1 cellular context compared by ENCODE assay signal in genomic region chr14:105180598-105181528, GRCh38.
TF ChIP-seq lines count a peak whose summit lies in the region.

Gene NUDT14, minus strand, starts transcription at chr14:105181312. Its CDS starts 103 bp downstream, at chr14:105181209.

TF ChIP-seq in K562, 482 proteins besides CTCF, POLR2A, EP300 and RAD21 (continued from another document):
- TF ChIP-seq RERE (CRISPR knock-in tag; IDR thresholded peaks at IDR 0.05; ENCODE audit: borderline replicate concordance) (no peak), EGR1 (conservative IDR thresholded peaks at IDR 0.05) (peak; percentile 30; the same call in 1 of the 2 replicates), BRD9 (IDR thresholded peaks at IDR 0.05; ENCODE audit: low read depth, partially characterized antibody) (no peak), ZBED1 (IDR thresholded peaks at IDR 0.05) (no peak), HDAC2 (IDR thresholded peaks at IDR 0.05) (0 out of 2 replicates have a peak, but pooled peaks have one; percentile 53), FOXA3 (CRISPR knock-in tag; conservative IDR thresholded peaks at IDR 0.05 in 1 of 2, IDR thresholded peaks at IDR 0.05 in 1 of 2) (no peak), NR2C1 (IDR thresholded peaks at IDR 0.05) (no peak), NR2C1 (tag; IDR thresholded peaks at IDR 0.05) (no peak), SRF (CRISPR knock-in tag; IDR thresholded peaks at IDR 0.05) (no peak), PTBP1 (IDR thresholded peaks at IDR 0.05; ENCODE audit: low read depth, low read length) (0 out of 2 replicates have a peak, but pooled peaks have one; percentile 47), ZNF324 (CRISPR knock-in tag; IDR thresholded peaks at IDR 0.05) (no peak), CREB1 (IDR thresholded peaks at IDR 0.05) (no peak), CREB1 (CRISPR knock-in tag; IDR thresholded peaks at IDR 0.05) (0 out of 2 replicates have a peak, but pooled peaks have one; percentile 21), NFE2L1 (tag; IDR thresholded peaks at IDR 0.05; ENCODE audit: borderline replicate concordance, low read depth) (no peak), SRSF1 (IDR thresholded peaks at IDR 0.05; ENCODE audit: low read depth, low read length) (no peak), NEUROD1 (IDR thresholded peaks at IDR 0.05; ENCODE audit: borderline replicate concordance, low read depth, low read length, partially characterized antibody) (no peak), SFPQ (IDR thresholded peaks at IDR 0.05; ENCODE audit: low read depth, low read length) (no peak), HDAC1 (IDR thresholded peaks at IDR 0.05) (0 out of 4 replicates have a peak, but pooled peaks of 1 of the 2 experiments have one; percentile 15), POLR2G (IDR thresholded peaks at IDR 0.05; ENCODE audit: low read depth, low read length) (peak; percentile 64), NRF1 (conservative IDR thresholded peaks at IDR 0.05 in 1 of 2, IDR thresholded peaks at IDR 0.05 in 1 of 2) (peak in 1 of 2 experiments; percentile 58; a peak in 2 of 4 replicates), CTCFL (IDR thresholded peaks at IDR 0.05; ENCODE audit: borderline replicate concordance, insufficient read depth, low read depth, low read length, poor library complexity, severe bottlenecking) (peak; percentile 3), KDM1A (IDR thresholded peaks at IDR 0.05) (peak; percentile 46 to 73), NR2F6 (CRISPR knock-in tag; IDR thresholded peaks at IDR 0.05) (no peak), CREBBP (IDR thresholded peaks at IDR 0.05; ENCODE audit: low read depth, low read length) (no peak), RBM25 (IDR thresholded peaks at IDR 0.05; ENCODE audit: low read depth, low read length, severe bottlenecking) (peak; percentile 83), BHLHE40 (IDR thresholded peaks at IDR 0.05; ENCODE audit: low read length) (peak; percentile 32; the same call in 1 of the 2 replicates), SAP30 (IDR thresholded peaks at IDR 0.05; ENCODE audit: borderline replicate concordance, insufficient read depth, low read depth, low read length, poor library complexity, severe bottlenecking) (no peak), RHOXF2B (CRISPR knock-in tag; conservative IDR thresholded peaks at IDR 0.05) (no peak), XRCC4 (IDR thresholded peaks at IDR 0.05; ENCODE audit: extremely low read depth, insufficient read depth, insufficient read length) (no peak), SMARCA5 (IDR thresholded peaks at IDR 0.05) (peak; percentile 95), VEZF1 (CRISPR knock-in tag; IDR thresholded peaks at IDR 0.05) (peak; percentile 86), CBFA2T3 (IDR thresholded peaks at IDR 0.05) (no peak), ZFP36 (IDR thresholded peaks at IDR 0.05; ENCODE audit: low read depth, low read length, partially characterized antibody) (peak; percentile 100), CREB5 (CRISPR knock-in tag; IDR thresholded peaks at IDR 0.05) (no peak), ESRRA (IDR thresholded peaks at IDR 0.05; ENCODE audit: borderline replicate concordance, low read depth) (no peak), GABPB1 (CRISPR knock-in tag; IDR thresholded peaks at IDR 0.05) (no peak), ZBTB7A (IDR thresholded peaks at IDR 0.05; ENCODE audit: borderline replicate concordance, control insufficient read depth, low read depth, low read length) (no peak), USF2 (CRISPR knock-in tag; IDR thresholded peaks at IDR 0.05) (peak; percentile 51), YY1 (IDR thresholded peaks at IDR 0.05; ENCODE audit: borderline replicate concordance in 1 of 3, control insufficient read depth in 1 of 3, extremely low read depth in 1 of 3, insufficient read depth in 3 of 3, insufficient read length in 1 of 3, insufficient replicate concordance in 2 of 3, low read depth in 1 of 3, low read length in 2 of 3) (peak in 2 of 3 experiments; percentile 52 to 69), ZNF436 (CRISPR knock-in tag; IDR thresholded peaks at IDR 0.05) (peak; percentile 93), IRF9 (tag; IDR thresholded peaks at IDR 0.05) (no peak), BCOR (IDR thresholded peaks at IDR 0.05) (peak; percentile 92), BRF1 (IDR thresholded peaks at IDR 0.05; ENCODE audit: borderline replicate concordance, extremely low read depth, insufficient read length) (no peak), E2F6 (IDR thresholded peaks at IDR 0.05; ENCODE audit: borderline replicate concordance in 1 of 2, extremely low read depth in 1 of 2, insufficient read depth in 1 of 2, insufficient read length in 1 of 2, low read depth in 1 of 2, low read length in 1 of 2, poor library complexity in 1 of 2, severe bottlenecking in 1 of 2) (peak in 1 of 2 experiments; percentile 58), RCOR1 (IDR thresholded peaks at IDR 0.05; ENCODE audit: borderline replicate concordance in 1 of 2, low read depth in 2 of 2, low read length in 2 of 2) (peak in 1 of 2 experiments; percentile 69; a peak in 2 of 4 replicates), PHF20 (IDR thresholded peaks at IDR 0.05; ENCODE audit: partially characterized antibody) (peak; percentile 23), ZKSCAN1 (IDR thresholded peaks at IDR 0.05; ENCODE audit: low read depth, low read length) (no peak)
